16 cellular contexts compared by ENCODE assay signal in genomic region chr10:63631971-63632370, GRCh38.
A peak's percentile ranks its signal among the peaks of the same experiment; 100 is the strongest.
DNase-seq lines count a peak whose midpoint lies in the region; ATAC-seq and TF ChIP-seq lines count a peak whose summit lies in the region.
"Had no signal": no experiment of that assay in that cellular context is flagged by ENCODE, and none has a peak within 500 bp of the region (broad histone marks: within the 10 kb centered on the region; RNA-seq: fewer than 3 reads in every experiment).

No MANE protein-coding gene starts in this region.

- no peak for TF ChIP-seq CTCF in AG10803 (conservative IDR thresholded peaks at IDR 0.05; ENCODE audit: low read length)
- TF ChIP-seq CTCF in prostate gland (IDR thresholded peaks at IDR 0.05) = no peak

- ATAC-seq in central memory CD8-positive, alpha-beta T cell (replicated peaks; ENCODE audit: extremely low read depth, poor library complexity, severe bottlenecking) = no peak
- no peak for ATAC-seq in HG03432 (IDR thresholded peaks at IDR 0.05; ENCODE audit: unreplicated experiment)
- no peak for ATAC-seq in activated CD4-positive, alpha-beta T cell treated with anti-CD3 and anti-CD28 coated beads for 36 hours
- ATAC-seq: activated CD8-positive, alpha-beta memory T cell treated with anti-CD3 and anti-CD28 coated beads, Interleukin-2, amount 10 ng/mL, durations not matched to agents 7 days and 5 days; CD8-positive, alpha-beta T cell; Right ventricle myocardium inferior; stimulated activated naive CD8-positive, alpha-beta T cell treated with anti-CD3 and anti-CD28 coated beads, Interleukin-15, Interleukin-2, amounts not matched to agents 100 U/mL and 50 U/mL, for 24 hours had no signal

- H3K36me3 Mint-ChIP-seq in central memory CD8-positive, alpha-beta T cell (ENCODE audit: insufficient read depth) = peaks cover 7% of the 10 kb centered on the region
- H3K36me3 Mint-ChIP-seq in activated CD4-positive, alpha-beta T cell treated with anti-CD3 and anti-CD28 coated beads for 36 hours (ENCODE audit: low read depth) = no peaks in the 10 kb centered on the region
- H3K36me3 Mint-ChIP-seq: activated CD8-positive, alpha-beta memory T cell treated with anti-CD3 and anti-CD28 coated beads, Interleukin-2, amount 10 ng/mL, durations not matched to agents 7 days and 5 days had no signal

- H3K27ac Mint-ChIP-seq in central memory CD8-positive, alpha-beta T cell (ENCODE audit: low read depth) = no peak overlapping the region
- H3K27ac Mint-ChIP-seq in activated CD4-positive, alpha-beta T cell treated with anti-CD3 and anti-CD28 coated beads for 36 hours = no peak overlapping the region
- H3K27ac Mint-ChIP-seq: activated CD8-positive, alpha-beta memory T cell treated with anti-CD3 and anti-CD28 coated beads, Interleukin-2, amount 10 ng/mL, durations not matched to agents 7 days and 5 days; CD8-positive, alpha-beta T cell had no signal

- H3K9me3 ChIP-seq in HUES6 (ENCODE audit: control insufficient read depth, insufficient read depth, low read depth, low read length) = no peaks in the 10 kb centered on the region
- H3K9me3 ChIP-seq in prostate gland = no peaks in the 10 kb centered on the region

- TF ChIP-seq POLR2A in prostate gland (IDR thresholded peaks at IDR 0.05) = no peak

- intact Hi-C loops in prostate gland (cut with DNase I) = loop anchor here (2.0 to 5.0 kb wide), 4 partner anchors 50 to 465 kb away; partner anchors contain the start of gene REEP3
- intact Hi-C loops in activated CD4-positive, alpha-beta T cell treated with anti-CD3 and anti-CD28 coated beads for 36 hours (cut with DNase I, micrococcal nuclease) = loop anchor here in 1 of 2 experiments (5.0 kb wide), 1 partner anchor 815 kb away; the partner anchor contains the start of gene EGR2

- peak overlapping the region; percentile 92 for H3K4me3 Mint-ChIP-seq in central memory CD8-positive, alpha-beta T cell
- no peak overlapping the region for H3K4me3 Mint-ChIP-seq in activated CD4-positive, alpha-beta T cell treated with anti-CD3 and anti-CD28 coated beads for 36 hours

- H3K9me3 Mint-ChIP-seq in central memory CD8-positive, alpha-beta T cell = no peaks in the 10 kb centered on the region
- H3K9me3 Mint-ChIP-seq in activated CD4-positive, alpha-beta T cell treated with anti-CD3 and anti-CD28 coated beads for 36 hours (ENCODE audit: low read depth) = no peaks in the 10 kb centered on the region
- H3K9me3 Mint-ChIP-seq: CD8-positive, alpha-beta T cell had no signal

- no peak overlapping the region for H3K4me3 ChIP-seq in AG10803 (ENCODE audit: low read length)
- peak overlapping the region; percentile 82; the same call in 1 of the 2 replicates for H3K4me3 ChIP-seq in HUES6 (ENCODE audit: low read depth, low read length)
- H3K4me3 ChIP-seq in prostate gland = no peak overlapping the region

- CTCF ChIA-PET in activated CD4-positive, alpha-beta T cell treated with anti-CD3 and anti-CD28 coated beads for 36 hours (lab: Charles Lee) = interaction anchor here (1.1 to 4.6 kb wide), 6 partner anchors 8 to 815 kb away, joined by 3 to 53 read pairs (median 3); no protein-coding TSS in a partner anchor

- H3K36me3 ChIP-seq in HUES6 (ENCODE audit: control insufficient read depth, insufficient read depth, low read length) = no peaks in the 10 kb centered on the region
- no peaks in the 10 kb centered on the region for H3K36me3 ChIP-seq in prostate gland

- peaks cover 17% of the 10 kb centered on the region for H3K4me1 Mint-ChIP-seq in central memory CD8-positive, alpha-beta T cell
- peaks cover 25% of the 10 kb centered on the region for H3K4me1 Mint-ChIP-seq in activated CD4-positive, alpha-beta T cell treated with anti-CD3 and anti-CD28 coated beads for 36 hours

- H3K4me1 ChIP-seq in HUES6 (ENCODE audit: control insufficient read depth, insufficient read depth, low read length) = peaks cover 31% of the 10 kb centered on the region
- peaks cover 7% of the 10 kb centered on the region for H3K4me1 ChIP-seq in prostate gland (replicated peaks)

- H3K27ac ChIP-seq in HUES6 (ENCODE audit: low read depth, low read length) = no peak overlapping the region
- peak overlapping the region; percentile 96 to 98 for H3K27ac ChIP-seq in prostate gland

- no peak overlapping the region for H3K9ac ChIP-seq in HUES6 (ENCODE audit: low read length)

- 49% methylated on average over 3 of the region's 3 CpGs for WGBS in prostate gland

- DNase-seq in AG10803 (ENCODE audit: low read depth) = peak; percentile 62
- no peak for DNase-seq in central memory CD8-positive, alpha-beta T cell (ENCODE audit: low spot score in 2 of 2)
- no peak for DNase-seq in prostate gland (ENCODE audit: low spot score)
- no peak for DNase-seq in NAMALWA (ENCODE audit: low spot score)
- no peak for DNase-seq in NCI-H2171 treated with DMSO at 0.1 percent for 48 hours (lab: John Stamatoyannopoulos, UW)
- DNase-seq in activated CD4-positive, alpha-beta T cell treated with anti-CD3 and anti-CD28 coated beads for 36 hours = no peak
- DNase-seq: activated CD8-positive, alpha-beta memory T cell treated with anti-CD3 and anti-CD28 coated beads, Interleukin-2, amount 10 ng/mL, durations not matched to agents 7 days and 5 days; activated naive CD4-positive, alpha-beta T cell treated with anti-CD3 and anti-CD28 coated beads, Interleukin-2, amount 50 U/mL, for 16 hours; CD8-positive, alpha-beta T cell; NCI-H1436 treated with DMSO at 0.1 percent for 48 hours; NCI-H748 treated with DMSO at 0.1 percent for 48 hours; stimulated activated CD4-positive, alpha-beta T cell treated with anti-CD3 and anti-CD28 coated beads, Interleukin-4, amount 100 ng/mL, for 1 hour; stimulated activated naive CD8-positive, alpha-beta T cell treated with anti-CD3 and anti-CD28 coated beads, Interleukin-15, Interleukin-2, amounts not matched to agents 100 U/mL and 50 U/mL, for 24 hours had no signal

- POLR2A ChIA-PET in activated CD4-positive, alpha-beta T cell treated with anti-CD3 and anti-CD28 coated beads for 36 hours (lab: Charles Lee) = no interaction called here

- no peaks in the 10 kb centered on the region for H3K27me3 ChIP-seq in HUES6 (ENCODE audit: control insufficient read depth, insufficient read depth, low read length)
- no peaks in the 10 kb centered on the region for H3K27me3 ChIP-seq in prostate gland (replicated peaks; ENCODE audit: insufficient read depth)

- no peaks in the 10 kb centered on the region for H3K27me3 Mint-ChIP-seq in central memory CD8-positive, alpha-beta T cell
- H3K27me3 Mint-ChIP-seq in activated CD4-positive, alpha-beta T cell treated with anti-CD3 and anti-CD28 coated beads for 36 hours = no peaks in the 10 kb centered on the region
